In the genomic region with DNA sequence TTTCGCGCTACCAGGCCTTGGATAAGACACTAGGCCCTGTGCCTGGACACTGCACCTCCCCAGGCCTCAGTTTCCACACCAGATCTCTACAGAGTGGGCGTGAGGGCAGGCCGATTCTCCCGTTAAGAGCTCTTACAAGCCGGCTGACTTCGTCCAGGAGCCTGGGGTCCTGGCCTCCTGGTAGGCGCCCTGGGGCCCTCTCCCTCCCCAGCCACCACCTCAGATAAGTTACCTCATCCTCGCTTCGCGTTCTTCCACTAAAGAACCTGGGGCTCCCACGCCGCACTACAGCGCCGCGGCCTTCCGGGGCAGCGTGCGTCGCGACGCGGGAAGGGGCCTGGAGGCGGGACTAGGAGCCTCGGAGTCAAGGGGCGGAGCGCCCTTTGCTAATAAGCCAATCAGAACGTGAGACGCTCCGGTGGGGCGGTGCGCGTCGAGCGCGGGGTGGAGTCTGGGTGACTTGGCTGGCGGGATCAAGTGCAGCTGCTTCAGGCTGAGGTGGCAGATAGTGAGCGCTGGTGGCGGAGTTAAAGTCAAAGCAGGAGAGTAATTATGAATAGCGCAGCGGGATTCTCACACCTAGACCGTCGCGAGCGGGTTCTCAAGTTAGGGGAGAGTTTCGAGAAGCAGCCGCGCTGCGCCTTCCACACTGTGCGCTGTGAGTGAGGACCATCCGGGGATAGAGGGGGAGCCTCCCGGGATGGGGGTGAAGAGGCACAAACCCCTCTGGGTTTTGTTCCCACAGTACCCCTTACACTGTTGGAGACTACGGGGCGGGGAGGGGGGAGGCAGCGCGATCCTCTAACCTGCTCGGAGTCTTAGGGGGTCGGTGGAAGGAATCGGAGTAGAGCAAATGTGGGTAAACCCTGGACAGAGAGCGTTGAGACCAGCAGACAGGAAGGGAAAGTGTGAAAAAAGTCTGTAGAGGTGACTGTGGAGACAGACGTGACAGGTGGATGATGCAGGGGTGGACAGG, we compare ENCODE assay signal across 1 cellular context.
TF ChIP-seq lines count a peak whose summit lies in the region.

A gene (plus strand): TSS at position 476 of the 976 bp plus-strand sequence. CDS start 77 bp downstream, at position 553.
A gene with protein sequence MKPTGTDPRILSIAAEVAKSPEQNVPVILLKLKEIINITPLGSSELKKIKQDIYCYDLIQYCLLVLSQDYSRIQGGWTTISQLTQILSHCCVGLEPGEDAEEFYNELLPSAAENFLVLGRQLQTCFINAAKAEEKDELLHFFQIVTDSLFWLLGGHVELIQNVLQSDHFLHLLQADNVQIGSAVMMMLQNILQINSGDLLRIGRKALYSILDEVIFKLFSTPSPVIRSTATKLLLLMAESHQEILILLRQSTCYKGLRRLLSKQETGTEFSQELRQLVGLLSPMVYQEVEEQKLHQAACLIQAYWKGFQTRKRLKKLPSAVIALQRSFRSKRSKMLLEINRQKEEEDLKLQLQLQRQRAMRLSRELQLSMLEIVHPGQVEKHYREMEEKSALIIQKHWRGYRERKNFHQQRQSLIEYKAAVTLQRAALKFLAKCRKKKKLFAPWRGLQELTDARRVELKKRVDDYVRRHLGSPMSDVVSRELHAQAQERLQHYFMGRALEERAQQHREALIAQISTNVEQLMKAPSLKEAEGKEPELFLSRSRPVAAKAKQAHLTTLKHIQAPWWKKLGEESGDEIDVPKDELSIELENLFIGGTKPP (minus strand): TSS at position 327 of the 976 bp plus-strand sequence. CDS start 6,100 bp downstream, outside the sequence.

TF ChIP-seq in K562, 482 proteins besides CTCF, POLR2A, EP300 and RAD21 (continued from another document and continues in another):
- TF ChIP-seq, protein P1, sequence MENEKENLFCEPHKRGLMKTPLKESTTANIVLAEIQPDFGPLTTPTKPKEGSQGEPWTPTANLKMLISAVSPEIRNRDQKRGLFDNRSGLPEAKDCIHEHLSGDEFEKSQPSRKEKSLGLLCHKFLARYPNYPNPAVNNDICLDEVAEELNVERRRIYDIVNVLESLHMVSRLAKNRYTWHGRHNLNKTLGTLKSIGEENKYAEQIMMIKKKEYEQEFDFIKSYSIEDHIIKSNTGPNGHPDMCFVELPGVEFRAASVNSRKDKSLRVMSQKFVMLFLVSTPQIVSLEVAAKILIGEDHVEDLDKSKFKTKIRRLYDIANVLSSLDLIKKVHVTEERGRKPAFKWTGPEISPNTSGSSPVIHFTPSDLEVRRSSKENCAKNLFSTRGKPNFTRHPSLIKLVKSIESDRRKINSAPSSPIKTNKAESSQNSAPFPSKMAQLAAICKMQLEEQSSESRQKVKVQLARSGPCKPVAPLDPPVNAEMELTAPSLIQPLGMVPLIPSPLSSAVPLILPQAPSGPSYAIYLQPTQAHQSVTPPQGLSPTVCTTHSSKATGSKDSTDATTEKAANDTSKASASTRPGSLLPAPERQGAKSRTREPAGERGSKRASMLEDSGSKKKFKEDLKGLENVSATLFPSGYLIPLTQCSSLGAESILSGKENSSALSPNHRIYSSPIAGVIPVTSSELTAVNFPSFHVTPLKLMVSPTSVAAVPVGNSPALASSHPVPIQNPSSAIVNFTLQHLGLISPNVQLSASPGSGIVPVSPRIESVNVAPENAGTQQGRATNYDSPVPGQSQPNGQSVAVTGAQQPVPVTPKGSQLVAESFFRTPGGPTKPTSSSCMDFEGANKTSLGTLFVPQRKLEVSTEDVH (IDR thresholded peaks at IDR 0.05; ENCODE audit: low read depth, partially characterized antibody): peak; percentile 68
- TF ChIP-seq ATF1 (CRISPR knock-in tag; IDR thresholded peaks at IDR 0.05) (no peak), ATF1 (tag; IDR thresholded peaks at IDR 0.05) (peak; percentile 82), KDM5B (IDR thresholded peaks at IDR 0.05; ENCODE audit: insufficient replicate concordance, low read depth, low read length) (peak; percentile 85), SUPT5H (IDR thresholded peaks at IDR 0.05) (peak; percentile 74), GATA2 (CRISPR knock-in tag; IDR thresholded peaks at IDR 0.05) (0 out of 2 replicates have a peak, but pooled peaks have one; percentile 21), ZKSCAN1 (IDR thresholded peaks at IDR 0.05; ENCODE audit: low read depth, low read length) (0 out of 2 replicates have a peak, but pooled peaks have one; percentile 30), CXXC5 (CRISPR knock-in tag; IDR thresholded peaks at IDR 0.05) (peak; percentile 85), NFYB (IDR thresholded peaks at IDR 0.05; ENCODE audit: extremely low read depth, insufficient read length) (peak; percentile 8), POLR2AphosphoS5 (IDR thresholded peaks at IDR 0.05; ENCODE audit: control insufficient read depth, insufficient read depth, low read depth, low read length) (peak; percentile 70), MAZ (CRISPR knock-in tag; conservative IDR thresholded peaks at IDR 0.05 in 1 of 2, IDR thresholded peaks at IDR 0.05 in 1 of 2) (peak in 1 of 2 experiments; percentile 41; a peak in 1 of 4 replicates), PHF20 (IDR thresholded peaks at IDR 0.05; ENCODE audit: partially characterized antibody) (peak; percentile 73), SP2 (IDR thresholded peaks at IDR 0.05; ENCODE audit: extremely low read depth, low read depth, low read length, poor library complexity, severe bottlenecking) (peak; percentile 17), FOXP1 (CRISPR knock-in tag; IDR thresholded peaks at IDR 0.05) (peak; percentile 63; the same call in 1 of the 2 replicates), HDAC3 (IDR thresholded peaks at IDR 0.05; ENCODE audit: borderline replicate concordance, partially characterized antibody) (peak; percentile 65), SAP30 (IDR thresholded peaks at IDR 0.05; ENCODE audit: borderline replicate concordance, insufficient read depth, low read depth, low read length, poor library complexity, severe bottlenecking) (peak; percentile 30), L3MBTL2 (IDR thresholded peaks at IDR 0.05) (peak; percentile 96), CREM (IDR thresholded peaks at IDR 0.05; ENCODE audit: low read depth) (peak; percentile 50), EP400 (IDR thresholded peaks at IDR 0.05) (peak; percentile 74), KLF10 (CRISPR knock-in tag; IDR thresholded peaks at IDR 0.05) (no peak), CCNT2 (IDR thresholded peaks at IDR 0.05; ENCODE audit: borderline replicate concordance, extremely low read depth, insufficient read length, low read depth, low read length) (peak; percentile 27), POLR2B (IDR thresholded peaks at IDR 0.05; ENCODE audit: low read depth, partially characterized antibody) (peak; percentile 58), ZFX (CRISPR knock-in tag; IDR thresholded peaks at IDR 0.05) (peak; percentile 98), TAF7 (tag; IDR thresholded peaks at IDR 0.05) (no peak; the same call in 1 of the 2 replicates)
- TF ChIP-seq, protein P2, sequence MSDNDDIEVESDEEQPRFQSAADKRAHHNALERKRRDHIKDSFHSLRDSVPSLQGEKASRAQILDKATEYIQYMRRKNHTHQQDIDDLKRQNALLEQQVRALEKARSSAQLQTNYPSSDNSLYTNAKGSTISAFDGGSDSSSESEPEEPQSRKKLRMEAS (CRISPR knock-in tag; IDR thresholded peaks at IDR 0.05): peak; percentile 54
- TF ChIP-seq, protein P3, sequence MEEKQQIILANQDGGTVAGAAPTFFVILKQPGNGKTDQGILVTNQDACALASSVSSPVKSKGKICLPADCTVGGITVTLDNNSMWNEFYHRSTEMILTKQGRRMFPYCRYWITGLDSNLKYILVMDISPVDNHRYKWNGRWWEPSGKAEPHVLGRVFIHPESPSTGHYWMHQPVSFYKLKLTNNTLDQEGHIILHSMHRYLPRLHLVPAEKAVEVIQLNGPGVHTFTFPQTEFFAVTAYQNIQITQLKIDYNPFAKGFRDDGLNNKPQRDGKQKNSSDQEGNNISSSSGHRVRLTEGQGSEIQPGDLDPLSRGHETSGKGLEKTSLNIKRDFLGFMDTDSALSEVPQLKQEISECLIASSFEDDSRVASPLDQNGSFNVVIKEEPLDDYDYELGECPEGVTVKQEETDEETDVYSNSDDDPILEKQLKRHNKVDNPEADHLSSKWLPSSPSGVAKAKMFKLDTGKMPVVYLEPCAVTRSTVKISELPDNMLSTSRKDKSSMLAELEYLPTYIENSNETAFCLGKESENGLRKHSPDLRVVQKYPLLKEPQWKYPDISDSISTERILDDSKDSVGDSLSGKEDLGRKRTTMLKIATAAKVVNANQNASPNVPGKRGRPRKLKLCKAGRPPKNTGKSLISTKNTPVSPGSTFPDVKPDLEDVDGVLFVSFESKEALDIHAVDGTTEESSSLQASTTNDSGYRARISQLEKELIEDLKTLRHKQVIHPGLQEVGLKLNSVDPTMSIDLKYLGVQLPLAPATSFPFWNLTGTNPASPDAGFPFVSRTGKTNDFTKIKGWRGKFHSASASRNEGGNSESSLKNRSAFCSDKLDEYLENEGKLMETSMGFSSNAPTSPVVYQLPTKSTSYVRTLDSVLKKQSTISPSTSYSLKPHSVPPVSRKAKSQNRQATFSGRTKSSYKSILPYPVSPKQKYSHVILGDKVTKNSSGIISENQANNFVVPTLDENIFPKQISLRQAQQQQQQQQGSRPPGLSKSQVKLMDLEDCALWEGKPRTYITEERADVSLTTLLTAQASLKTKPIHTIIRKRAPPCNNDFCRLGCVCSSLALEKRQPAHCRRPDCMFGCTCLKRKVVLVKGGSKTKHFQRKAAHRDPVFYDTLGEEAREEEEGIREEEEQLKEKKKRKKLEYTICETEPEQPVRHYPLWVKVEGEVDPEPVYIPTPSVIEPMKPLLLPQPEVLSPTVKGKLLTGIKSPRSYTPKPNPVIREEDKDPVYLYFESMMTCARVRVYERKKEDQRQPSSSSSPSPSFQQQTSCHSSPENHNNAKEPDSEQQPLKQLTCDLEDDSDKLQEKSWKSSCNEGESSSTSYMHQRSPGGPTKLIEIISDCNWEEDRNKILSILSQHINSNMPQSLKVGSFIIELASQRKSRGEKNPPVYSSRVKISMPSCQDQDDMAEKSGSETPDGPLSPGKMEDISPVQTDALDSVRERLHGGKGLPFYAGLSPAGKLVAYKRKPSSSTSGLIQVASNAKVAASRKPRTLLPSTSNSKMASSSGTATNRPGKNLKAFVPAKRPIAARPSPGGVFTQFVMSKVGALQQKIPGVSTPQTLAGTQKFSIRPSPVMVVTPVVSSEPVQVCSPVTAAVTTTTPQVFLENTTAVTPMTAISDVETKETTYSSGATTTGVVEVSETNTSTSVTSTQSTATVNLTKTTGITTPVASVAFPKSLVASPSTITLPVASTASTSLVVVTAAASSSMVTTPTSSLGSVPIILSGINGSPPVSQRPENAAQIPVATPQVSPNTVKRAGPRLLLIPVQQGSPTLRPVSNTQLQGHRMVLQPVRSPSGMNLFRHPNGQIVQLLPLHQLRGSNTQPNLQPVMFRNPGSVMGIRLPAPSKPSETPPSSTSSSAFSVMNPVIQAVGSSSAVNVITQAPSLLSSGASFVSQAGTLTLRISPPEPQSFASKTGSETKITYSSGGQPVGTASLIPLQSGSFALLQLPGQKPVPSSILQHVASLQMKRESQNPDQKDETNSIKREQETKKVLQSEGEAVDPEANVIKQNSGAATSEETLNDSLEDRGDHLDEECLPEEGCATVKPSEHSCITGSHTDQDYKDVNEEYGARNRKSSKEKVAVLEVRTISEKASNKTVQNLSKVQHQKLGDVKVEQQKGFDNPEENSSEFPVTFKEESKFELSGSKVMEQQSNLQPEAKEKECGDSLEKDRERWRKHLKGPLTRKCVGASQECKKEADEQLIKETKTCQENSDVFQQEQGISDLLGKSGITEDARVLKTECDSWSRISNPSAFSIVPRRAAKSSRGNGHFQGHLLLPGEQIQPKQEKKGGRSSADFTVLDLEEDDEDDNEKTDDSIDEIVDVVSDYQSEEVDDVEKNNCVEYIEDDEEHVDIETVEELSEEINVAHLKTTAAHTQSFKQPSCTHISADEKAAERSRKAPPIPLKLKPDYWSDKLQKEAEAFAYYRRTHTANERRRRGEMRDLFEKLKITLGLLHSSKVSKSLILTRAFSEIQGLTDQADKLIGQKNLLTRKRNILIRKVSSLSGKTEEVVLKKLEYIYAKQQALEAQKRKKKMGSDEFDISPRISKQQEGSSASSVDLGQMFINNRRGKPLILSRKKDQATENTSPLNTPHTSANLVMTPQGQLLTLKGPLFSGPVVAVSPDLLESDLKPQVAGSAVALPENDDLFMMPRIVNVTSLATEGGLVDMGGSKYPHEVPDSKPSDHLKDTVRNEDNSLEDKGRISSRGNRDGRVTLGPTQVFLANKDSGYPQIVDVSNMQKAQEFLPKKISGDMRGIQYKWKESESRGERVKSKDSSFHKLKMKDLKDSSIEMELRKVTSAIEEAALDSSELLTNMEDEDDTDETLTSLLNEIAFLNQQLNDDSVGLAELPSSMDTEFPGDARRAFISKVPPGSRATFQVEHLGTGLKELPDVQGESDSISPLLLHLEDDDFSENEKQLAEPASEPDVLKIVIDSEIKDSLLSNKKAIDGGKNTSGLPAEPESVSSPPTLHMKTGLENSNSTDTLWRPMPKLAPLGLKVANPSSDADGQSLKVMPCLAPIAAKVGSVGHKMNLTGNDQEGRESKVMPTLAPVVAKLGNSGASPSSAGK (IDR thresholded peaks at IDR 0.05): peak; percentile 92
- TF ChIP-seq, protein P4, sequence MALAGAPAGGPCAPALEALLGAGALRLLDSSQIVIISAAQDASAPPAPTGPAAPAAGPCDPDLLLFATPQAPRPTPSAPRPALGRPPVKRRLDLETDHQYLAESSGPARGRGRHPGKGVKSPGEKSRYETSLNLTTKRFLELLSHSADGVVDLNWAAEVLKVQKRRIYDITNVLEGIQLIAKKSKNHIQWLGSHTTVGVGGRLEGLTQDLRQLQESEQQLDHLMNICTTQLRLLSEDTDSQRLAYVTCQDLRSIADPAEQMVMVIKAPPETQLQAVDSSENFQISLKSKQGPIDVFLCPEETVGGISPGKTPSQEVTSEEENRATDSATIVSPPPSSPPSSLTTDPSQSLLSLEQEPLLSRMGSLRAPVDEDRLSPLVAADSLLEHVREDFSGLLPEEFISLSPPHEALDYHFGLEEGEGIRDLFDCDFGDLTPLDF (CRISPR knock-in tag; IDR thresholded peaks at IDR 0.05): 0 out of 2 replicates have a peak, but pooled peaks have one; percentile 78
- TF ChIP-seq, protein P5, sequence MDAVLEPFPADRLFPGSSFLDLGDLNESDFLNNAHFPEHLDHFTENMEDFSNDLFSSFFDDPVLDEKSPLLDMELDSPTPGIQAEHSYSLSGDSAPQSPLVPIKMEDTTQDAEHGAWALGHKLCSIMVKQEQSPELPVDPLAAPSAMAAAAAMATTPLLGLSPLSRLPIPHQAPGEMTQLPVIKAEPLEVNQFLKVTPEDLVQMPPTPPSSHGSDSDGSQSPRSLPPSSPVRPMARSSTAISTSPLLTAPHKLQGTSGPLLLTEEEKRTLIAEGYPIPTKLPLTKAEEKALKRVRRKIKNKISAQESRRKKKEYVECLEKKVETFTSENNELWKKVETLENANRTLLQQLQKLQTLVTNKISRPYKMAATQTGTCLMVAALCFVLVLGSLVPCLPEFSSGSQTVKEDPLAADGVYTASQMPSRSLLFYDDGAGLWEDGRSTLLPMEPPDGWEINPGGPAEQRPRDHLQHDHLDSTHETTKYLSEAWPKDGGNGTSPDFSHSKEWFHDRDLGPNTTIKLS (IDR thresholded peaks at IDR 0.05; ENCODE audit: borderline replicate concordance, low read depth): peak; percentile 73; the same call in 1 of the 2 replicates
- TF ChIP-seq, protein P6, sequence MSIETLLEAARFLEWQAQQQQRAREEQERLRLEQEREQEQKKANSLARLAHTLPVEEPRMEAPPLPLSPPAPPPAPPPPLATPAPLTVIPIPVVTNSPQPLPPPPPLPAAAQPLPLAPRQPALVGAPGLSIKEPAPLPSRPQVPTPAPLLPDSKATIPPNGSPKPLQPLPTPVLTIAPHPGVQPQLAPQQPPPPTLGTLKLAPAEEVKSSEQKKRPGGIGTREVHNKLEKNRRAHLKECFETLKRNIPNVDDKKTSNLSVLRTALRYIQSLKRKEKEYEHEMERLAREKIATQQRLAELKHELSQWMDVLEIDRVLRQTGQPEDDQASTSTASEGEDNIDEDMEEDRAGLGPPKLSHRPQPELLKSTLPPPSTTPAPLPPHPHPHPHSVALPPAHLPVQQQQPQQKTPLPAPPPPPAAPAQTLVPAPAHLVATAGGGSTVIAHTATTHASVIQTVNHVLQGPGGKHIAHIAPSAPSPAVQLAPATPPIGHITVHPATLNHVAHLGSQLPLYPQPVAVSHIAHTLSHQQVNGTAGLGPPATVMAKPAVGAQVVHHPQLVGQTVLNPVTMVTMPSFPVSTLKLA (conservative IDR thresholded peaks at IDR 0.05): peak; percentile 32 to 70; a peak in 2 of 4 replicates
